Comparison of ENCODE assay signal across 1 cellular context in genomic region chr10:3735175-3735574, GRCh38.
A peak's percentile ranks its signal among the peaks of the same experiment; 100 is the strongest.
TF ChIP-seq lines count a peak whose summit lies in the region.

No MANE protein-coding gene starts in this region.

TF ChIP-seq in GM12878, 131 proteins besides CTCF, POLR2A, EP300 and RAD21:
- TF ChIP-seq SMC3 (IDR thresholded peaks at IDR 0.05; ENCODE audit: borderline replicate concordance, low read length), result peak; percentile 54; the same call in 1 of the 2 replicates
- TF ChIP-seq, protein P1, sequence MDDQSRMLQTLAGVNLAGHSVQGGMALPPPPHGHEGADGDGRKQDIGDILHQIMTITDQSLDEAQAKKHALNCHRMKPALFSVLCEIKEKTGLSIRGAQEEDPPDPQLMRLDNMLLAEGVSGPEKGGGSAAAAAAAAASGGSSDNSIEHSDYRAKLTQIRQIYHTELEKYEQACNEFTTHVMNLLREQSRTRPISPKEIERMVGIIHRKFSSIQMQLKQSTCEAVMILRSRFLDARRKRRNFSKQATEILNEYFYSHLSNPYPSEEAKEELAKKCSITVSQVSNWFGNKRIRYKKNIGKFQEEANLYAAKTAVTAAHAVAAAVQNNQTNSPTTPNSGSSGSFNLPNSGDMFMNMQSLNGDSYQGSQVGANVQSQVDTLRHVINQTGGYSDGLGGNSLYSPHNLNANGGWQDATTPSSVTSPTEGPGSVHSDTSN (IDR thresholded peaks at IDR 0.05; ENCODE audit: insufficient replicate concordance, low read depth, low read length), result no peak
- TF ChIP-seq ZBED1 (IDR thresholded peaks at IDR 0.05; ENCODE audit: borderline replicate concordance), result no peak
TF ChIP-seq in GM12878: peak in this region for 1.
